13 cellular contexts compared by ENCODE assay signal in the genomic region with DNA sequence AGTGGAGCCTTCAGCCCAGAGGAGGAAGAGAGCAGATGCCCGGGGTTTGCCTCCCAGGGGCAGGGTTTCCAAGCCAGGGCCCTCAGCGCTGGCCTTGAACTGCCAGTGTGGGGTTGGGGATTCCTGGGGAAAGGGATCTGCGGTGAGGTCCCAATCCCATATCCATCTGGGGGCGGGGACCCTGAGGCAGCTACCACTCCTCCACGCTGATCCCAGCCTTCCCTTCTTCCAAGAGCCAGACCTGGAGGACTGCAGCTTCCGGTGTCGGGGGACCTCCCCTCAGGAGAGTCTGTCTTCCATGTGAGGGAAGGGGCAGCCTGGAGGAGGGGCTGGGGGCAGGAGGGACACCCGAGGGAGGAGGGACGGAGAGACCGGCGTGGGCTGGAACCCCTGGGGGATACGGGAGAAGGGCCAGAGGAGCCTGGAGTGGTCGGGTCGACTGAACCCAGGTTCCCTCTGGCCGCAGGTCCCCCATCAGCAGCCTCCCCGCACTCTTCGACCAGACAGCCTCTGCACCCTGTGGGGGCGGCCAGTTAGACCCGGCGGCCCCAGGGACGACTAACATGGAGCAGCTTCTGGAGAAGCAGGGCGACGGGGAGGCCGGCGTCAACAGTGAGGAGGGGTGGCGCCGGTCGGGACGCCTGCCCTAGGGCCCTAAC. TPM values are rescaled to one million over a fixed set of nuclear protein-coding genes. Genes with fewer than 3 reads are reported as not detected.
DNase-seq lines count a peak whose midpoint lies in the region; ATAC-seq and TF ChIP-seq lines count a peak whose summit lies in the region.
"Had no signal": no experiment of that assay in that cellular context is flagged by ENCODE, and none has a peak within 500 bp of the region (broad histone marks: within the 10 kb centered on the region; RNA-seq: fewer than 3 reads in every experiment).

No MANE protein-coding gene starts in this region.

- peak overlapping the region; percentile 24 for H3K18ac ChIP-seq in mesendoderm (ENCODE audit: low read length)

- ATAC-seq in Right ventricle myocardium superior (ENCODE audit: poor library complexity) (no peak), HG02884 (IDR thresholded peaks at IDR 0.05; ENCODE audit: unreplicated experiment) (no peak)

- no peak overlapping the region for H2AK5ac ChIP-seq in mesendoderm (ENCODE audit: low read length)

- no peaks in the 10 kb centered on the region for H3K79me2 ChIP-seq in mesendoderm (ENCODE audit: control insufficient read depth, insufficient read depth, low read length)

- H4K5ac ChIP-seq in mesendoderm (ENCODE audit: low read length) = no peak overlapping the region

- H3K23ac ChIP-seq in mesendoderm (ENCODE audit: low read length) = peak overlapping the region; percentile 15

- H3K27me3 ChIP-seq in left ventricle myocardium inferior (ENCODE audit: low read depth) (no peaks in the 10 kb centered on the region), mesendoderm (ENCODE audit: insufficient read depth, low read length, poor library complexity) (no peaks in the 10 kb centered on the region), tibial artery (no peaks in the 10 kb centered on the region)

- H3K56ac ChIP-seq in mesendoderm (ENCODE audit: low read length) = peak overlapping the region; percentile 80

- peak overlapping the region; percentile 78 for H3K9ac ChIP-seq in mesendoderm (ENCODE audit: low read length)

- H3K36me3 ChIP-seq in left ventricle myocardium inferior (peaks cover 88% of the 10 kb centered on the region), mesendoderm (ENCODE audit: control insufficient read depth, insufficient read depth, low read length) (no peaks in the 10 kb centered on the region), tibial artery (peaks cover 55 to 100% (median 84%) of the 10 kb centered on the region in 3 donors)

- intact Hi-C loops in left ventricle myocardium inferior (cut with micrococcal nuclease) = no loop called here
- intact Hi-C loops in Right ventricle myocardium superior (cut with DNase I) = no loop called here
- intact Hi-C loops in tibial artery (cut with DNase I; ENCODE audit: low total_unique reads) = no loop called here

- no CpG with 5 or more reads among the region's 29 CpGs for WGBS in mesendoderm (ENCODE audit: extremely low coverage, insufficient coverage, low lambda C conversion rate)

- H3K4me2 ChIP-seq in mesendoderm (ENCODE audit: low read length) = peak overlapping the region; percentile 94

- TF ChIP-seq CTCF in left ventricle myocardium inferior (IDR thresholded peaks at IDR 0.05; ENCODE audit: borderline replicate concordance) (no peak), tibial artery (IDR thresholded peaks at IDR 0.05) (no peak)

- H3K4ac ChIP-seq in mesendoderm (ENCODE audit: low read depth, low read length) = peak overlapping the region; percentile 65

- no peaks in the 10 kb centered on the region for H3K79me1 ChIP-seq in mesendoderm (ENCODE audit: low read length)

- no peak overlapping the region for H2BK5ac ChIP-seq in mesendoderm (ENCODE audit: low read length)

- H3K4me1 ChIP-seq in left ventricle myocardium inferior (peaks cover 9% of the 10 kb centered on the region), mesendoderm (ENCODE audit: control insufficient read depth, low read depth, low read length) (peaks cover 3% of the 10 kb centered on the region), tibial artery (peaks cover 0 to 2% (median under 1%) of the 10 kb centered on the region in 4 donors)

- H3K4me3 ChIP-seq in left ventricle myocardium inferior = no peak overlapping the region
- peak overlapping the region; percentile 26 for H3K4me3 ChIP-seq in mesendoderm (ENCODE audit: low read length)
- no peak overlapping the region for H3K4me3 ChIP-seq in tibial artery

- DNase-seq in left ventricle myocardium inferior (no peak), Right ventricle myocardium superior (no peak), ecto neural progenitor cell (ENCODE audit: low spot score) (peak; percentile 68), mesendoderm (peak; percentile 91), tibial artery (no peak), COLO668 (lab: John Stamatoyannopoulos, UW; ENCODE audit: unreplicated experiment) (no peak)
- no peak for DNase-seq in stimulated activated CD4-positive, alpha-beta T cell treated with anti-CD3 and anti-CD28 coated beads, Interleukin-2, amount 100 ng/mL, for 48 hours
- DNase-seq: EL; NCI-H1694 treated with DMSO at 0.1 percent for 48 hours; NCI-H446; NK-92 treated with Interleukin-12 subunit alpha and Interleukin-12 subunit beta, amount 100 ng/mL, for 24 hours; stimulated activated CD4-positive, alpha-beta T cell treated with anti-CD3 and anti-CD28 coated beads, Interleukin-12 subunit alpha, Interleukin-12 subunit beta, amount 100 ng/mL, for 4 hours had no signal

- H2BK120ac ChIP-seq in mesendoderm (ENCODE audit: low read depth, low read length) = no peak overlapping the region

- H2BK15ac ChIP-seq in mesendoderm (replicated peaks; ENCODE audit: low read depth) = no peak overlapping the region

- H3K9me3 ChIP-seq in left ventricle myocardium inferior (replicated peaks) = no peaks in the 10 kb centered on the region
- H3K9me3 ChIP-seq in tibial artery = no peaks in the 10 kb centered on the region

- no peak overlapping the region for H4K8ac ChIP-seq in mesendoderm (ENCODE audit: low read depth, low read length)

- H3K27ac ChIP-seq in left ventricle myocardium inferior (replicated peaks) (peak overlapping the region; percentile 12), mesendoderm (ENCODE audit: low read depth, low read length) (peak overlapping the region; percentile 74), tibial artery (no peak overlapping the region)

RNA-seq across cellular contexts. Expression of gene CISD3, which starts 10.7 kb away (rescaled TPM):
- 75.9 TPM for total RNA-seq in left ventricle myocardium inferior
- 82.5 TPM for total RNA-seq in Right ventricle myocardium superior
- 7.5 TPM for polyA plus RNA-seq in mesendoderm (2013, experiment 1 of 2)
- polyA plus RNA-seq in mesendoderm (2013, experiment 2 of 2) = 8.7 TPM

RNA-seq across cellular contexts. Expression of gene MLLT6, which starts 14.3 kb away (rescaled TPM):
- 74.1 TPM for total RNA-seq in left ventricle myocardium inferior
- total RNA-seq in Right ventricle myocardium superior = 71.9 TPM
- 5.4 TPM for polyA plus RNA-seq in mesendoderm (2013, experiment 1 of 2)
- 5.4 TPM for polyA plus RNA-seq in mesendoderm (2013, experiment 2 of 2)

RNA-seq across cellular contexts. Expression of gene PCGF2, which starts 28.7 kb away (rescaled TPM):
- total RNA-seq in left ventricle myocardium inferior = 20.7 TPM
- total RNA-seq in Right ventricle myocardium superior = 22.2 TPM
- polyA plus RNA-seq in mesendoderm (2013, experiment 1 of 2) = 56.1 TPM
- polyA plus RNA-seq in mesendoderm (2013, experiment 2 of 2) = 55.8 TPM

RNA-seq across cellular contexts. Expression of gene PSMB3, which starts 33.1 kb away (rescaled TPM):
- 149 TPM for total RNA-seq in left ventricle myocardium inferior
- 154 TPM for total RNA-seq in Right ventricle myocardium superior
- 307 TPM for polyA plus RNA-seq in mesendoderm (2013, experiment 1 of 2)
- polyA plus RNA-seq in mesendoderm (2013, experiment 2 of 2) = 321 TPM

RNA-seq across cellular contexts. Expression of gene EPOP, which starts 44.7 kb away (rescaled TPM):
- 0.33 TPM for total RNA-seq in left ventricle myocardium inferior
- total RNA-seq in Right ventricle myocardium superior = 0.46 TPM
- 1.3 TPM for polyA plus RNA-seq in mesendoderm (2013, experiment 1 of 2)
- polyA plus RNA-seq in mesendoderm (2013, experiment 2 of 2) = 1.3 TPM

Comparison
In these comparisons a context has a peak if more than half of its experiments do, and no peak if none do; other contexts are left out.
1. DNase-seq: peak in ecto neural progenitor cell (single experiment) and mesendoderm (single experiment); none in left ventricle myocardium inferior (single experiment), Right ventricle myocardium superior (single experiment), tibial artery (0 of 2), stimulated activated CD4-positive, alpha-beta T cell treated with anti-CD3 and anti-CD28 coated beads, Interleukin-2, amount 100 ng/mL, for 48 hours (0 of 2) and COLO668 (single experiment).
2. H3K27ac ChIP-seq: peak in left ventricle myocardium inferior (single experiment) and mesendoderm (single experiment); none in tibial artery (0 of 2).